In genomic region chr10:85621562-85621961, GRCh38 we compare ENCODE assay signal across 32 cellular contexts.
"Had no signal": no experiment of that assay in that cellular context is flagged by ENCODE, and none has a peak within 500 bp of the region (broad histone marks: within the 10 kb centered on the region; RNA-seq: fewer than 3 reads in every experiment).

No MANE protein-coding gene starts in this region.

- H3K4me1 ChIP-seq: ascending aorta had no signal

- FAIRE-seq: TTC549 had no signal

- H3K4me2 ChIP-seq: KMS-11 had no signal

- ATAC-seq: activated naive CD4-positive, alpha-beta T cell treated with anti-CD3 and anti-CD28 coated beads, Interleukin-2, amount 50 U/mL, for 72 hours; activated naive CD8-positive, alpha-beta T cell treated with anti-CD3 and anti-CD28 coated beads, Interleukin-2, amount 50 U/mL, for 24 hours; activated T-cell treated with anti-CD3 and anti-CD28 coated beads, Interleukin-2, amount 50 U/mL, for 4 hours; Panc1; Right ventricle myocardium inferior; T-cell had no signal

- H3K27ac ChIP-seq: ascending aorta, KMS-11, SK-N-MC had no signal

- H3K27me3 ChIP-seq: ascending aorta, MG63 had no signal

- H3K36me3 ChIP-seq: ascending aorta, MG63 had no signal

- H3K9me3 ChIP-seq: ascending aorta, MG63 had no signal

- H3K4me3 ChIP-seq: ascending aorta, MG63, SK-N-MC had no signal

- DNase-seq: activated B cell treated with CpG ODN at 0.5 μM for 24 hours; activated CD4-positive, alpha-beta memory T cell treated with anti-CD3 and anti-CD28 coated beads for 36 hours; activated CD4-positive, alpha-beta T cell treated with anti-CD3 and anti-CD28 coated beads for 1 hour; activated CD4-positive, alpha-beta T cell treated with anti-CD3 and anti-CD28 coated beads, Interleukin-2, amount 10 ng/mL, durations not matched to agents 7 days and 5 days; activated CD8-positive, alpha-beta memory T cell treated with anti-CD3 and anti-CD28 coated beads for 24 hours; activated effector memory CD4-positive, alpha-beta T cell treated with anti-CD3 and anti-CD28 coated beads, Interleukin-2, amount 50 U/mL, for 16 hours; activated naive CD4-positive, alpha-beta T cell treated with Interleukin-2 at 50 U/mL for 16 hours; activated naive CD8-positive, alpha-beta T cell treated with anti-CD3 and anti-CD28 coated beads, Interleukin-2, amount 50 U/mL, for 24 hours; activated T-cell treated with anti-CD3 and anti-CD28 coated beads, Interleukin-2, amount 50 U/mL, for 4 hours; amniotic stem cell; MG63; MV-4-11; NCI-H1092 treated with DMSO at 0.1 percent for 48 hours; NCI-H1417 treated with DMSO at 0.1 percent for 48 hours; NCI-H1694; NCI-H2029; NCI-H2107; NCI-H510A treated with DMSO at 0.1 percent for 48 hours; NCI-H69; NK-92 treated with Interleukin-12 subunit alpha and Interleukin-12 subunit beta, amount 100 ng/mL, for 24 hours; OCI-M1; RPMI8226; T-cell; T-helper 2 cell; T1000 had no signal
